26 cellular contexts compared by ENCODE assay signal in genomic region chr12:116140559-116140958, GRCh38.
DNase-seq lines count a peak whose midpoint lies in the region; ATAC-seq and TF ChIP-seq lines count a peak whose summit lies in the region.
"Had no signal": no experiment of that assay in that cellular context is flagged by ENCODE, and none has a peak within 500 bp of the region (broad histone marks: within the 10 kb centered on the region; RNA-seq: fewer than 3 reads in every experiment).

No MANE protein-coding gene starts in this region.

- TF ChIP-seq CTCF in cardiac muscle cell (IDR thresholded peaks at IDR 0.05; ENCODE audit: low read depth, low read length) = no peak
- no peak for TF ChIP-seq CTCF in ascending aorta (IDR thresholded peaks at IDR 0.05)

- peak overlapping the region; percentile 55 for H3K4me3 Mint-ChIP-seq in natural killer cell treated with Interleukin-12 subunit alpha and Interleukin-12 subunit beta and Interleukin-15 and Interleukin-18, amount 100 ng/mL, for 72 hours
- H3K4me3 Mint-ChIP-seq in stimulated activated naive B cell treated with anti-CD40 and anti-IgM and Interleukin-4, amounts not matched to agents 10 μg/mL and 1 μg/mL and 100 μg/mL, for 72 hours = no peak overlapping the region
- H3K4me3 Mint-ChIP-seq: activated naive CD4-positive, alpha-beta T cell treated with anti-CD3 and anti-CD28 coated beads for 36 hours; CD14-positive monocyte; T-helper 1 cell treated with Interleukin-12 subunit alpha and Interleukin-12 subunit beta and Interleukin-4 antibody, amounts not matched to agents 30 μg/mL and 1 μg/mL, for 36 hours had no signal

- H3K36me3 Mint-ChIP-seq in natural killer cell treated with Interleukin-12 subunit alpha and Interleukin-12 subunit beta and Interleukin-15 and Interleukin-18, amount 100 ng/mL, for 72 hours = no peaks in the 10 kb centered on the region
- no peaks in the 10 kb centered on the region for H3K36me3 Mint-ChIP-seq in stimulated activated naive B cell treated with anti-CD40 and anti-IgM and Interleukin-4, amounts not matched to agents 10 μg/mL and 1 μg/mL and 100 μg/mL, for 72 hours

- H3K9me3 ChIP-seq in cardiac muscle cell (ENCODE audit: low read depth) = no peaks in the 10 kb centered on the region
- H3K9me3 ChIP-seq in ascending aorta = no peaks in the 10 kb centered on the region
- H3K9me3 ChIP-seq: MG63, ovary, spleen, upper lobe of left lung had no signal

- peak overlapping the region; percentile 72 to 91 for H3K27ac Mint-ChIP-seq in natural killer cell treated with Interleukin-12 subunit alpha and Interleukin-12 subunit beta and Interleukin-15 and Interleukin-18, amount 100 ng/mL, for 72 hours
- H3K27ac Mint-ChIP-seq in stimulated activated naive B cell treated with anti-CD40 and anti-IgM and Interleukin-4, amounts not matched to agents 10 μg/mL and 1 μg/mL and 100 μg/mL, for 72 hours = no peak overlapping the region
- H3K27ac Mint-ChIP-seq: activated naive CD4-positive, alpha-beta T cell treated with anti-CD3 and anti-CD28 coated beads for 36 hours; T-helper 1 cell treated with Interleukin-12 subunit alpha and Interleukin-12 subunit beta and Interleukin-4 antibody, amounts not matched to agents 30 μg/mL and 1 μg/mL, for 36 hours had no signal

- no peaks in the 10 kb centered on the region for H3K9me3 Mint-ChIP-seq in natural killer cell treated with Interleukin-12 subunit alpha and Interleukin-12 subunit beta and Interleukin-15 and Interleukin-18, amount 100 ng/mL, for 72 hours
- no peaks in the 10 kb centered on the region for H3K9me3 Mint-ChIP-seq in stimulated activated naive B cell treated with anti-CD40 and anti-IgM and Interleukin-4, amounts not matched to agents 10 μg/mL and 1 μg/mL and 100 μg/mL, for 72 hours
- H3K9me3 Mint-ChIP-seq: activated naive CD4-positive, alpha-beta T cell treated with anti-CD3 and anti-CD28 coated beads for 36 hours; CD14-positive monocyte; T-helper 1 cell treated with Interleukin-12 subunit alpha and Interleukin-12 subunit beta and Interleukin-4 antibody, amounts not matched to agents 30 μg/mL and 1 μg/mL, for 36 hours had no signal

- H3K4me1 ChIP-seq in cardiac muscle cell (ENCODE audit: low read depth) (peaks cover 55% of the 10 kb centered on the region), ascending aorta (peaks cover 14 to 72% of the 10 kb centered on the region in 2 donors)

- H3K27me3 ChIP-seq in cardiac muscle cell (no peaks in the 10 kb centered on the region), ascending aorta (no peaks in the 10 kb centered on the region)
- H3K27me3 ChIP-seq: hepatocyte, MG63, ovary, spleen, upper lobe of left lung had no signal

- intact Hi-C loops in Right ventricle myocardium inferior (cut with DNase I) = loop anchor here (5.0 kb wide), 1 partner anchor 97 kb away; no protein-coding TSS in a partner anchor
- intact Hi-C loops in ascending aorta (cut with DNase I) = loop anchor here (1.0 to 5.0 kb wide), 4 partner anchors 136 to 460 kb away; partner anchors contain the start of gene MED13L

- H3K36me3 ChIP-seq in cardiac muscle cell = no peaks in the 10 kb centered on the region
- H3K36me3 ChIP-seq in ascending aorta = no peaks in the 10 kb centered on the region
- H3K36me3 ChIP-seq: MG63, ovary, spleen, upper lobe of left lung had no signal

- H3K27ac ChIP-seq in cardiac muscle cell (peak overlapping the region; percentile 14), ascending aorta (peak overlapping the region; percentile 40 to 65)
- H3K27ac ChIP-seq: hepatocyte, ovary, spleen, upper lobe of left lung had no signal

- ATAC-seq in Right ventricle myocardium inferior (no peak), GM18861 (IDR thresholded peaks at IDR 0.05; ENCODE audit: unreplicated experiment) (no peak)
- ATAC-seq in natural killer cell treated with Interleukin-12 subunit alpha and Interleukin-12 subunit beta and Interleukin-15 and Interleukin-18, amount 100 ng/mL, for 72 hours = no peak
- no peak for ATAC-seq in stimulated activated naive B cell treated with anti-CD40 and anti-IgM and Interleukin-4, amounts not matched to agents 10 μg/mL and 1 μg/mL and 100 μg/mL, for 72 hours (replicated peaks)
- ATAC-seq: left cardiac atrium had no signal

- H3K4me1 Mint-ChIP-seq in natural killer cell treated with Interleukin-12 subunit alpha and Interleukin-12 subunit beta and Interleukin-15 and Interleukin-18, amount 100 ng/mL, for 72 hours (ENCODE audit: low read depth in 2 of 2) = peaks cover 63 to 76% of the 10 kb centered on the region in 2 donors
- H3K4me1 Mint-ChIP-seq in stimulated activated naive B cell treated with anti-CD40 and anti-IgM and Interleukin-4, amounts not matched to agents 10 μg/mL and 1 μg/mL and 100 μg/mL, for 72 hours = peaks cover 44 to 71% of the 10 kb centered on the region in 2 donors

- no peaks in the 10 kb centered on the region for H3K27me3 Mint-ChIP-seq in natural killer cell treated with Interleukin-12 subunit alpha and Interleukin-12 subunit beta and Interleukin-15 and Interleukin-18, amount 100 ng/mL, for 72 hours
- H3K27me3 Mint-ChIP-seq in stimulated activated naive B cell treated with anti-CD40 and anti-IgM and Interleukin-4, amounts not matched to agents 10 μg/mL and 1 μg/mL and 100 μg/mL, for 72 hours = no peaks in the 10 kb centered on the region

- DNase-seq in cardiac muscle cell (ENCODE audit: low read depth in 1 of 2, low spot score in 1 of 2) (no peak), Right ventricle myocardium inferior (ENCODE audit: missing footprints) (no peak), ascending aorta (ENCODE audit: low spot score in 2 of 2) (no peak), GDM1 (lab: John Stamatoyannopoulos, UW) (no peak), AG08396 (ENCODE audit: low spot score) (no peak)
- no peak for DNase-seq in natural killer cell treated with Interleukin-12 subunit alpha and Interleukin-12 subunit beta and Interleukin-15 and Interleukin-18, amount 100 ng/mL, for 72 hours (ENCODE audit: low spot score)
- no peak for DNase-seq in stimulated activated naive B cell treated with anti-CD40 and anti-IgM and Interleukin-4, amounts not matched to agents 10 μg/mL and 1 μg/mL and 100 μg/mL, for 72 hours
- DNase-seq: activated CD4-positive, alpha-beta T cell treated with anti-CD3 and anti-CD28 coated beads for 1 hour; activated naive CD4-positive, alpha-beta T cell treated with anti-CD3 and anti-CD28 coated beads for 36 hours; Calu3; effector memory CD4-positive, alpha-beta T cell; KG1; left cardiac atrium; MG63; NCI-H2029; NCI-H526 treated with DMSO at 0.1 percent for 48 hours; ovary; spleen; stimulated activated CD4-positive, alpha-beta T cell treated with anti-CD3 and anti-CD28 coated beads, Interleukin-2, amount 100 ng/mL, for 48 hours; substantia nigra; upper lobe of left lung had no signal

- H3K4me3 ChIP-seq in cardiac muscle cell (no peak overlapping the region), ascending aorta (no peak overlapping the region)
- H3K4me3 ChIP-seq: coronary artery, hepatocyte, MG63, ovary, spleen, upper lobe of left lung had no signal
